In the genomic region with DNA sequence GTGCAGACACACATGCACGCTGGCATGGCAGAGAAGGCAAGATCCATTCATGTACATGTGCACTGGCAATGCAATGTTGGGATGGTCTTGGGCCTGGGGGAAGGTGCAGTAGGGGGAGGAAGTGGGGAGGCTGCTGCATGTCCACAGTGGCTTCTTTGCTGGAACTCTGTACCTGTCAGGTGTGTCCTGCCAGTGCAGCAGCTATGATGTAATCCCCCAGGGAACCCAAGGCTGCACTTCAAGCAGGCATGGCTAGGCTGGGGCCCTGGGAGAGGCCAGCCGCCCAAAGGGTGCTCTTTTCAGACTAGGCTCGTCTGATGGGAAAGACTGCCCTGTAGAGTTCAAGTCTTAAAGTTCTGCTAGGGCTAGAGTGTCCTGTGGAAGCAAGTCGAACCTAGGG, we compare ENCODE assay signal across 17 cellular contexts.
DNase-seq lines count a peak whose midpoint lies in the region; ATAC-seq, FAIRE-seq and TF ChIP-seq lines count a peak whose summit lies in the region.
"Had no signal": no experiment of that assay in that cellular context is flagged by ENCODE, and none has a peak within 500 bp of the region (broad histone marks: within the 10 kb centered on the region; RNA-seq: fewer than 3 reads in every experiment).

No MANE protein-coding gene starts in this region.

- H3K9ac ChIP-seq in astrocyte (ENCODE audit: low read length), result no peak overlapping the region
- H3K9ac ChIP-seq: BLaER1 treated with 17β-estradiol and CSF1 and Interleukin-3, amounts not matched to agents 10 nM and 100 nM had no signal

- no peaks in the 10 kb centered on the region for H3K36me3 ChIP-seq in astrocyte (ENCODE audit: insufficient read depth, low read length)
- H3K36me3 ChIP-seq: BLaER1 treated with 17β-estradiol and CSF1 and Interleukin-3, amounts not matched to agents 10 nM and 100 nM had no signal

- peak; percentile 26 for ATAC-seq in GM21786 (IDR thresholded peaks at IDR 0.05; ENCODE audit: unreplicated experiment)

- no peak for TF ChIP-seq CTCF in astrocyte (IDR thresholded peaks at IDR 0.05; ENCODE audit: insufficient read depth, low read depth, low read length)

- H3K27me3 Mint-ChIP-seq in astrocyte (ENCODE audit: low read depth, unreplicated experiment), result no peaks in the 10 kb centered on the region
- H3K27me3 Mint-ChIP-seq: CD4-positive, CD25-positive, alpha-beta regulatory T cell; IgD-negative memory B cell had no signal

- no peaks in the 10 kb centered on the region for H3K36me3 Mint-ChIP-seq in astrocyte (ENCODE audit: low read depth, unreplicated experiment)
- H3K36me3 Mint-ChIP-seq: CD4-positive, CD25-positive, alpha-beta regulatory T cell; IgD-negative memory B cell had no signal

- H3K4me1 Mint-ChIP-seq in astrocyte (ENCODE audit: low read depth, unreplicated experiment), result peaks cover 6% of the 10 kb centered on the region
- H3K4me1 Mint-ChIP-seq: CD4-positive, CD25-positive, alpha-beta regulatory T cell; IgD-negative memory B cell had no signal

- intact Hi-C loops in posterior vena cava (cut with DNase I), result no loop called here

- H3K4me3 ChIP-seq in astrocyte (ENCODE audit: insufficient read depth, low read depth, low read length), result no peak overlapping the region
- H3K4me3 ChIP-seq: BLaER1 treated with 17β-estradiol and CSF1 and Interleukin-3, amounts not matched to agents 10 nM and 100 nM had no signal

- H3K9me3 Mint-ChIP-seq in astrocyte (ENCODE audit: unreplicated experiment), result no peaks in the 10 kb centered on the region
- H3K9me3 Mint-ChIP-seq: HFFc6 had no signal

- no peak overlapping the region for H3K4me2 ChIP-seq in astrocyte (ENCODE audit: low read length)
- H3K4me2 ChIP-seq: BLaER1 treated with 17β-estradiol and CSF1 and Interleukin-3, amounts not matched to agents 10 nM and 100 nM had no signal

- no peaks in the 10 kb centered on the region for H3K79me2 ChIP-seq in astrocyte (ENCODE audit: insufficient read depth, low read length)

- H2AFZ ChIP-seq in astrocyte (ENCODE audit: low read depth, low read length), result no peak overlapping the region

- no peak overlapping the region for H3K27ac ChIP-seq in astrocyte (ENCODE audit: low read depth, low read length)
- H3K27ac ChIP-seq: BLaER1 treated with 17β-estradiol and CSF1 and Interleukin-3, amounts not matched to agents 10 nM and 100 nM had no signal

- FAIRE-seq in astrocyte (lab: Jason Lieb, UNC), result peak; percentile 60
- FAIRE-seq: GM12891, GM19239, H1 had no signal

- H3K27ac Mint-ChIP-seq in astrocyte (ENCODE audit: unreplicated experiment), result no peak overlapping the region
- H3K27ac Mint-ChIP-seq: CD4-positive, CD25-positive, alpha-beta regulatory T cell; HFFc6; IgD-negative memory B cell had no signal

- no peaks in the 10 kb centered on the region for H3K4me1 ChIP-seq in astrocyte (ENCODE audit: insufficient read depth, low read length)

- peak; percentile 10 for DNase-seq in NCI-H2107 (lab: John Stamatoyannopoulos, UW)
- DNase-seq in NCI-H2107 treated with DMSO at 0.1 percent for 48 hours (lab: John Stamatoyannopoulos, UW; ENCODE audit: unreplicated experiment), result no peak
- no peak for DNase-seq in astrocyte (ENCODE audit: low read depth)
- DNase-seq in posterior vena cava (ENCODE audit: low spot score), result no peak
- DNase-seq in DMS79 (lab: John Stamatoyannopoulos, UW), result no peak
- DNase-seq in amygdala (lab: John Stamatoyannopoulos, UW), result no peak
- DNase-seq: 8988T; CD4-positive, CD25-positive, alpha-beta regulatory T cell; HCEC 1CT; HFFc6; KG1 had no signal

- no peaks in the 10 kb centered on the region for H3K9me3 ChIP-seq in astrocyte (ENCODE audit: insufficient read depth, low read depth, low read length)
- H3K9me3 ChIP-seq: BLaER1 treated with 17β-estradiol and CSF1 and Interleukin-3, amounts not matched to agents 10 nM and 100 nM had no signal

- H3K27me3 ChIP-seq in astrocyte (ENCODE audit: insufficient read depth, low read length), result no peaks in the 10 kb centered on the region

- no peak overlapping the region for H3K4me3 Mint-ChIP-seq in astrocyte (ENCODE audit: unreplicated experiment)
- H3K4me3 Mint-ChIP-seq: HFFc6, IgD-negative memory B cell had no signal

- no peaks in the 10 kb centered on the region for H4K20me1 ChIP-seq in astrocyte (ENCODE audit: insufficient read depth, low read length)
